Comparison of ENCODE assay signal across 14 cellular contexts in genomic region chr3:23590874-23591273, GRCh38.
DNase-seq lines count a peak whose midpoint lies in the region; ATAC-seq and TF ChIP-seq lines count a peak whose summit lies in the region.
"Had no signal": no experiment of that assay in that cellular context is flagged by ENCODE, and none has a peak within 500 bp of the region (broad histone marks: within the 10 kb centered on the region; RNA-seq: fewer than 3 reads in every experiment).

No MANE protein-coding gene starts in this region.

- H3K4me1 ChIP-seq in SJCRH30 (peaks cover 45% of the 10 kb centered on the region), tibial nerve (peaks cover 0 to 14% (median 0%) of the 10 kb centered on the region in 4 donors)

- TF ChIP-seq POLR2A in tibial nerve (IDR thresholded peaks at IDR 0.05), result no peak

- H3K27ac ChIP-seq in SJCRH30 (peak overlapping the region; percentile 96), tibial nerve (no peak overlapping the region)

- WGBS in tibial nerve, 2 donors, result 58 to 72% methylated on average over 4 of the region's 4 CpGs

- H3K27me3 ChIP-seq in SJCRH30 (no peaks in the 10 kb centered on the region), tibial nerve (no peaks in the 10 kb centered on the region)

- H3K9me3 ChIP-seq in SJCRH30 (replicated peaks) (no peaks in the 10 kb centered on the region), tibial nerve (no peaks in the 10 kb centered on the region)

- H3K36me3 ChIP-seq in SJCRH30, result no peaks in the 10 kb centered on the region
- peaks cover 0 to 7% (median 0%) of the 10 kb centered on the region in 3 donors for H3K36me3 ChIP-seq in tibial nerve

- ATAC-seq in GM18511 (IDR thresholded peaks at IDR 0.05; ENCODE audit: unreplicated experiment) (peak; percentile 73), GM21360 (IDR thresholded peaks at IDR 0.05; ENCODE audit: unreplicated experiment) (peak; percentile 93), HG03025 (IDR thresholded peaks at IDR 0.05; ENCODE audit: low FRiP score, unreplicated experiment) (peak; percentile 96)
- ATAC-seq: sciatic nerve had no signal

- DNase-seq in SJCRH30, result peak; percentile 83 to 95
- no peak for DNase-seq in activated CD4-positive, alpha-beta T cell treated with anti-CD3 and anti-CD28 coated beads, Interleukin-2, amount 50 U/mL, for 1 hour
- no peak for DNase-seq in NCI-H524 treated with DMSO at 0.1 percent for 48 hours (lab: John Stamatoyannopoulos, UW)
- DNase-seq in tibial nerve (ENCODE audit: low spot score in 2 of 2), result no peak
- DNase-seq in DMS 273 (lab: John Stamatoyannopoulos, UW; ENCODE audit: unreplicated experiment), result no peak
- DNase-seq: COR-L47; GOT3; NCI-H774; stimulated activated CD8-positive, alpha-beta memory T cell treated with anti-CD3 and anti-CD28 coated beads, Interleukin-4, amount 100 ng/mL, for 48 hours had no signal

- H3K4me3 ChIP-seq in SJCRH30, result peak overlapping the region; percentile 20
- no peak overlapping the region for H3K4me3 ChIP-seq in tibial nerve
- H3K4me3 ChIP-seq: lung had no signal

- no peak for TF ChIP-seq CTCF in tibial nerve (IDR thresholded peaks at IDR 0.05)

- TF ChIP-seq EP300 in tibial nerve (IDR thresholded peaks at IDR 0.05), result no peak

Comparison
In these comparisons a context has a peak if more than half of its experiments do, and no peak if none do; other contexts are left out.
1. DNase-seq: peak in SJCRH30 (2 of 2); none in activated CD4-positive, alpha-beta T cell treated with anti-CD3 and anti-CD28 coated beads, Interleukin-2, amount 50 U/mL, for 1 hour (single experiment), NCI-H524 treated with DMSO at 0.1 percent for 48 hours (single experiment), tibial nerve (0 of 2) and DMS 273 (single experiment).
2. Peak in every context shown above with its lines, with median percentiles within 50 percentile points of each other: ATAC-seq.